Comparison of ENCODE assay signal across 8 cellular contexts in genomic region chr15:81274932-81275341, GRCh38. TPM values are rescaled to one million over a fixed set of nuclear protein-coding genes. Genes with fewer than 3 reads are reported as not detected.
DNase-seq lines count a peak whose midpoint lies in the region; ATAC-seq and TF ChIP-seq lines count a peak whose summit lies in the region.

No MANE protein-coding gene starts in this region.

- no peak overlapping the region for H2BK12ac ChIP-seq in trophoblast cell (ENCODE audit: low read length)

- no peak overlapping the region for H2BK5ac ChIP-seq in trophoblast cell (ENCODE audit: low read depth, low read length, poor library complexity)

- TF ChIP-seq CTCF in LNCAP (IDR thresholded peaks at IDR 0.05) = peak; percentile 73

- no peaks in the 10 kb centered on the region for H3K79me2 ChIP-seq in trophoblast cell (ENCODE audit: control insufficient read depth, insufficient read depth, low read length, poor library complexity)

- H3K4me3 ChIP-seq in SJSA1 (no peak overlapping the region), trophoblast cell (ENCODE audit: low read depth, low read length) (no peak overlapping the region)

- no peak overlapping the region for H2AK5ac ChIP-seq in trophoblast cell (ENCODE audit: low read length)

- H2AFZ ChIP-seq in trophoblast cell (ENCODE audit: insufficient read depth, low read length, poor library complexity) = peak overlapping the region; percentile 71

- no peak overlapping the region for H3K4me3 Mint-ChIP-seq in activated naive CD4-positive, alpha-beta T cell treated with anti-CD3 and anti-CD28 coated beads for 36 hours

- no CpG with 5 or more reads among the region's 9 CpGs for WGBS in trophoblast cell (ENCODE audit: extremely low coverage, insufficient coverage, insufficient read length)

- H3K4me1 Mint-ChIP-seq in activated naive CD4-positive, alpha-beta T cell treated with anti-CD3 and anti-CD28 coated beads for 36 hours (ENCODE audit: low read depth) = peaks cover 49% of the 10 kb centered on the region

- CTCF ChIA-PET in activated naive CD4-positive, alpha-beta T cell treated with anti-CD3 and anti-CD28 coated beads for 36 hours (lab: Charles Lee) = interaction anchor here (0.7 to 5.6 kb wide), 30 partner anchors 9 to 273 kb away, joined by 3 to 98 read pairs (median 6); partner anchors contain the start of gene STARD5

- no peak overlapping the region for H4K8ac ChIP-seq in trophoblast cell (ENCODE audit: low read depth, low read length)

- H3K18ac ChIP-seq in trophoblast cell (ENCODE audit: low read length) = no peak overlapping the region

- H3K27ac ChIP-seq in SJSA1 = no peak overlapping the region
- H3K27ac ChIP-seq in trophoblast cell (ENCODE audit: low read depth, low read length) = no peak overlapping the region

- ATAC-seq in GM21825 (IDR thresholded peaks at IDR 0.05; ENCODE audit: unreplicated experiment) = peak; percentile 83

- no peak overlapping the region for H3K23ac ChIP-seq in trophoblast cell (ENCODE audit: low read length)

- no peaks in the 10 kb centered on the region for H3K27me3 Mint-ChIP-seq in activated naive CD4-positive, alpha-beta T cell treated with anti-CD3 and anti-CD28 coated beads for 36 hours (ENCODE audit: low read depth)

- DNase-seq in EL = peak; percentile 73
- DNase-seq in SJSA1 (ENCODE audit: low read depth in 1 of 2, low spot score in 2 of 2) = peak; percentile 67 to 75
- DNase-seq in activated naive CD4-positive, alpha-beta T cell treated with anti-CD3 and anti-CD28 coated beads for 36 hours = peak; percentile 94
- DNase-seq in glomerular visceral epithelial cell (ENCODE audit: extremely low spot score) = peak; percentile 67
- peak; percentile 34 to 81 for DNase-seq in trophoblast cell
- DNase-seq in ureter (ENCODE audit: low spot score) = peak; percentile 86

- H3K4ac ChIP-seq in trophoblast cell (ENCODE audit: low read depth, low read length) = no peak overlapping the region

- H2BK120ac ChIP-seq in trophoblast cell (ENCODE audit: insufficient read depth, low read length, poor library complexity) = no peak overlapping the region

- H3K36me3 Mint-ChIP-seq in activated naive CD4-positive, alpha-beta T cell treated with anti-CD3 and anti-CD28 coated beads for 36 hours (ENCODE audit: low read depth) = peaks cover 12% of the 10 kb centered on the region

- H3K27ac Mint-ChIP-seq in activated naive CD4-positive, alpha-beta T cell treated with anti-CD3 and anti-CD28 coated beads for 36 hours = peak overlapping the region; percentile 56

- H3K4me1 ChIP-seq in SJSA1 (replicated peaks) (peaks cover 11% of the 10 kb centered on the region), trophoblast cell (ENCODE audit: control insufficient read depth in 1 of 2, insufficient read depth in 2 of 2, low read length in 2 of 2) (no peaks in the 10 kb centered on the region)

- intact Hi-C loops in activated naive CD4-positive, alpha-beta T cell treated with anti-CD3 and anti-CD28 coated beads for 36 hours (cut with micrococcal nuclease) = loop anchor here (1.0 to 10.0 kb wide), 4 partner anchors 21 to 210 kb away; no protein-coding TSS in a partner anchor

- H3K4me2 ChIP-seq in trophoblast cell (ENCODE audit: low read length) = no peak overlapping the region

- peaks cover 16% of the 10 kb centered on the region for H3K9me3 Mint-ChIP-seq in activated naive CD4-positive, alpha-beta T cell treated with anti-CD3 and anti-CD28 coated beads for 36 hours

- H3K79me1 ChIP-seq in trophoblast cell (ENCODE audit: low read length) = no peaks in the 10 kb centered on the region

- no peak overlapping the region for H4K91ac ChIP-seq in trophoblast cell (ENCODE audit: low read depth, low read length)

- no peaks in the 10 kb centered on the region for H3K36me3 ChIP-seq in SJSA1
- H3K36me3 ChIP-seq in trophoblast cell (ENCODE audit: control insufficient read depth in 1 of 2, insufficient read depth in 2 of 2, low read length in 2 of 2) = no peaks in the 10 kb centered on the region

- H3K9me3 ChIP-seq in SJSA1 (replicated peaks) (no peaks in the 10 kb centered on the region), trophoblast cell (ENCODE audit: insufficient read depth, low read depth, low read length) (peaks cover 4% of the 10 kb centered on the region)

- no peak overlapping the region for H3K9ac ChIP-seq in trophoblast cell (ENCODE audit: low read length)

- H3K27me3 ChIP-seq in SJSA1 (replicated peaks) = no peaks in the 10 kb centered on the region
- H3K27me3 ChIP-seq in trophoblast cell (ENCODE audit: insufficient read depth, low read length) = no peaks in the 10 kb centered on the region

- no peak overlapping the region for H3K14ac ChIP-seq in trophoblast cell (ENCODE audit: low read length)

- H4K12ac ChIP-seq in trophoblast cell (ENCODE audit: low read depth, low read length) = no peak overlapping the region

RNA-seq across cellular contexts. Expression of gene STARD5, which starts 49.0 kb away (rescaled TPM):
- total RNA-seq in SJSA1 (2014; rRNA removed; shearing (Covaris generic)) = 6.3 and 8.2 TPM in 2 replicates
- 10 to 100 TPM; 10.1 to 11.7 TPM for total RNA-seq in activated naive CD4-positive, alpha-beta T cell treated with anti-CD3 and anti-CD28 coated beads for 36 hours
- polyA plus RNA-seq in trophoblast cell (2013) = 2.6 and 2.7 TPM in 2 replicates
- total RNA-seq in ureter = 17.5 TPM
